In the genomic region with DNA sequence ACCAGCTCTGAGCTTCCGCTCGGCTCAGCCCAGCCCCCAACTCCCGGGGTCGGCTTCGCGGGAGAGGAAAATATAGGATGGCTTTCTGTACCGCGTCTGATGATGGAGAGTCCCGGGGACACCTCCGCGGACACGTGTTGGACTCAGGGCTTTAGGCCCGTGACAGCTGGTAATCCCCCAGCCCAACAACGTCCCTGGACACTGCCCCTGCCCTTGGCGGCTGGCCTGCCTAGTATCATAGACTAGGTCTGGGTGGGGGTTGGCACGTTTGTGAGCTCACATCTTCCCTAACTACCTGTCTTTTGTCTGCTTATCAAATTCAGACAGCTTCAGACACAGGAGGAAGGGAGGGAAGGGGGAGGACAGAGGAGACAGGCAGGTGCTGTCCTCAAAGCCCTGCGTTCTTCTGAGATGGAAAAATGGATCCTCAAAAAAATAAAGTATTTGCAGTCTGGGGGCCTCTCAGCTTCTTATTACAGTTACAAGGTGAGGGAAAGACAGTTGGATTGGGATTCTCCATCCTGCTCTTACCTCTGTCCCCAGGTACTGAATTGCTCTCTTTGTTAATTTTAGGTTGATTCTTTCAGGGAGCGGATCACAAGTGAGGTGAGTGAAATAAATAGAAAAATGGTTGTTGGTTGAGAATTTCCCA, we compare ENCODE assay signal across 8 cellular contexts. TPM values are rescaled to one million over a fixed set of nuclear protein-coding genes. Genes with fewer than 3 reads are reported as not detected.
DNase-seq lines count a peak whose midpoint lies in the region; ATAC-seq, FAIRE-seq and TF ChIP-seq lines count a peak whose summit lies in the region.

No MANE protein-coding gene starts in this region.

- no peak for TF ChIP-seq EP300 in upper lobe of left lung (IDR thresholded peaks at IDR 0.05)

- DNase-seq in body of pancreas = no peak
- no peak for DNase-seq in lower leg skin (ENCODE audit: low spot score in 2 of 2)
- no peak for DNase-seq in upper lobe of left lung
- no peak for DNase-seq in HTR-8/SVneo (ENCODE audit: insufficient read length, low spot score)
- DNase-seq in GM13976 (ENCODE audit: low spot score) = no peak
- DNase-seq in NCI-H446 treated with DMSO at 0.1 percent for 48 hours (lab: John Stamatoyannopoulos, UW) = no peak

- H3K4me1 ChIP-seq in DOHH2 (ENCODE audit: control insufficient read depth, low read length) = peaks cover 17% of the 10 kb centered on the region
- H3K4me1 ChIP-seq in body of pancreas = peaks cover 29% of the 10 kb centered on the region
- H3K4me1 ChIP-seq in upper lobe of left lung = peaks cover 19 to 34% (median 23%) of the 10 kb centered on the region in 4 donors

- H3K4me2 ChIP-seq in DOHH2 (ENCODE audit: low read length) = peak overlapping the region; percentile 76

- in situ Hi-C loops in GM13976 (cut with MboI; ENCODE audit: low sequenced_read_pairs, unreplicated experiment) = no loop called here

- intact Hi-C loops in body of pancreas (cut with DNase I) (no loop called here), lower leg skin (cut with DNase I; ENCODE audit: low total_unique reads) (no loop called here)

- peaks cover 52% of the 10 kb centered on the region for H3K36me3 ChIP-seq in DOHH2 (ENCODE audit: control insufficient read depth, low read length)
- H3K36me3 ChIP-seq in body of pancreas (replicated peaks in 1 of 2; ENCODE audit: insufficient read depth in 1 of 2, low read depth in 2 of 2) = peaks cover 2 to 15% of the 10 kb centered on the region in 2 donors
- H3K36me3 ChIP-seq in upper lobe of left lung = peaks cover 20 to 41% (median 33%) of the 10 kb centered on the region in 4 donors

- no peaks in the 10 kb centered on the region for H3K9me3 ChIP-seq in DOHH2 (ENCODE audit: control insufficient read depth, insufficient read depth, low read length)
- no peaks in the 10 kb centered on the region for H3K9me3 ChIP-seq in body of pancreas
- H3K9me3 ChIP-seq in upper lobe of left lung = no peaks in the 10 kb centered on the region

- peak overlapping the region; percentile 55 for H3K27ac ChIP-seq in DOHH2 (ENCODE audit: low read depth, low read length)
- H3K27ac ChIP-seq in body of pancreas = peak overlapping the region; percentile 69 to 91 (median 81)
- H3K27ac ChIP-seq in upper lobe of left lung = peak overlapping the region; percentile 89 to 95 (median 92)

- no peaks in the 10 kb centered on the region for H3K9me2 ChIP-seq in DOHH2 (replicated peaks; ENCODE audit: control insufficient read depth, low read length)

- no peaks in the 10 kb centered on the region for H3K27me3 ChIP-seq in DOHH2 (ENCODE audit: control insufficient read depth, low read length)
- no peaks in the 10 kb centered on the region for H3K27me3 ChIP-seq in body of pancreas
- no peaks in the 10 kb centered on the region for H3K27me3 ChIP-seq in upper lobe of left lung

- H3F3A ChIP-seq in DOHH2 (ENCODE audit: control insufficient read depth, insufficient read depth) = no peaks in the 10 kb centered on the region

- ATAC-seq in HG03159 (IDR thresholded peaks at IDR 0.05; ENCODE audit: unreplicated experiment) (peak; percentile 7), body of pancreas (no peak), upper lobe of left lung (ENCODE audit: low FRiP score in 2 of 2) (peak in 1 of 2 donors; percentile 23)

- TF ChIP-seq POLR2A in body of pancreas (IDR thresholded peaks at IDR 0.05) = no peak
- no peak for TF ChIP-seq POLR2A in lower leg skin (IDR thresholded peaks at IDR 0.05)
- TF ChIP-seq POLR2A in upper lobe of left lung (IDR thresholded peaks at IDR 0.05) = no peak

- FAIRE-seq in HTR-8/SVneo (lab: Jason Lieb, UNC) = no peak

- H4K20me1 ChIP-seq in DOHH2 (ENCODE audit: control insufficient read depth, insufficient read depth, low read depth, low read length) = no peaks in the 10 kb centered on the region

- TF ChIP-seq CTCF in DOHH2 (IDR thresholded peaks at IDR 0.05; ENCODE audit: low read depth, low read length, poor library complexity, severe bottlenecking) = no peak
- TF ChIP-seq CTCF in body of pancreas (IDR thresholded peaks at IDR 0.05) = no peak
- no peak for TF ChIP-seq CTCF in lower leg skin (IDR thresholded peaks at IDR 0.05)
- no peak for TF ChIP-seq CTCF in upper lobe of left lung (IDR thresholded peaks at IDR 0.05)
- no peak for TF ChIP-seq CTCF in GM13976 (IDR thresholded peaks at IDR 0.05; ENCODE audit: borderline replicate concordance, control extremely low read depth, extremely low read depth, insufficient read depth, missing control alignments)

- H3K4me3 ChIP-seq in DOHH2 (ENCODE audit: low read length) = peak overlapping the region; percentile 90
- H3K4me3 ChIP-seq in body of pancreas = peak overlapping the region; percentile 75 to 98
- H3K4me3 ChIP-seq in lower leg skin (ENCODE audit: low read depth, poor library complexity, severe bottlenecking) = peak overlapping the region; percentile 69
- H3K4me3 ChIP-seq in upper lobe of left lung = peak overlapping the region; percentile 79 to 98 (median 94)

- peaks cover 46% of the 10 kb centered on the region for H3K79me2 ChIP-seq in DOHH2 (ENCODE audit: control insufficient read depth, low read length)

- 5 to 20% methylated on average over 3 to 18 of the region's 18 CpGs for WGBS in body of pancreas, 2 donors
- 6 to 8% methylated on average over 12 to 18 of the region's 18 CpGs for WGBS in lower leg skin, 2 donors
- WGBS in upper lobe of left lung, 2 donors = 6 to 31% methylated on average over 3 to 18 of the region's 18 CpGs

RNA-seq across cellular contexts. Expression of a gene that starts 0.7 kb away (rescaled TPM):
- 10 to 100 TPM; 41.2 to 51.6 TPM for total RNA-seq in body of pancreas
- total RNA-seq in lower leg skin = 10 to 100 TPM; 56.2 to 82.0 (median 75.1) TPM
- 100 to 1,000 TPM in 1 of 6 donors, 10 to 100 TPM in 5; 67.5 to 102 (median 75.8) TPM for total RNA-seq in upper lobe of left lung

RNA-seq across cellular contexts. Expression of a gene that starts 9.8 kb away (rescaled TPM):
- total RNA-seq in body of pancreas = 10 to 100 TPM; 50.4 to 65.1 TPM
- 100 to 1,000 TPM in 2 of 4 donors, 10 to 100 TPM in 2; 70.7 to 113 (median 93.0) TPM for total RNA-seq in lower leg skin
- 100 to 1,000 TPM in 3 of 6 donors, 10 to 100 TPM in 3; 83.0 to 167 (median 101) TPM for total RNA-seq in upper lobe of left lung

RNA-seq across cellular contexts. Expression of a gene that starts 10.5 kb away (rescaled TPM):
- 1 to 10 TPM; 1.0 to 3.0 TPM for total RNA-seq in body of pancreas
- 1 to 10 TPM in 3 of 4 donors, under 1 TPM in 1; 0.52 to 2.4 (median 1.2) TPM for total RNA-seq in lower leg skin
- total RNA-seq in upper lobe of left lung = 1 to 10 TPM; 1.5 to 5.2 (median 2.9) TPM

RNA-seq across cellular contexts. Expression of a gene that starts 17.1 kb away (rescaled TPM):
- total RNA-seq in body of pancreas (10 to 100 TPM in 1 of 2 donors, 1 to 10 TPM in 1; 6.5 to 55.7 TPM), lower leg skin (10 to 100 TPM in 1 of 4 donors, 1 to 10 TPM in 3; 4.7 to 11.2 (median 8.1) TPM), upper lobe of left lung (100 to 1,000 TPM in 4 of 6 donors, 10 to 100 TPM in 2; 76.9 to 210 (median 111) TPM)

RNA-seq across cellular contexts. Expression of a gene that starts 35.2 kb away (rescaled TPM):
- total RNA-seq in body of pancreas = not detected
- total RNA-seq in lower leg skin = 1 to 10 TPM in 1 of 4 donors, under 1 TPM in 1, not detected in 2; 0.17 to 1.4 TPM
- 1 to 10 TPM in 1 of 6 donors, under 1 TPM in 4, not detected in 1; 0.22 to 1.2 (median 0.39) TPM for total RNA-seq in upper lobe of left lung
